21 cellular contexts compared by ENCODE assay signal in the genomic region with DNA sequence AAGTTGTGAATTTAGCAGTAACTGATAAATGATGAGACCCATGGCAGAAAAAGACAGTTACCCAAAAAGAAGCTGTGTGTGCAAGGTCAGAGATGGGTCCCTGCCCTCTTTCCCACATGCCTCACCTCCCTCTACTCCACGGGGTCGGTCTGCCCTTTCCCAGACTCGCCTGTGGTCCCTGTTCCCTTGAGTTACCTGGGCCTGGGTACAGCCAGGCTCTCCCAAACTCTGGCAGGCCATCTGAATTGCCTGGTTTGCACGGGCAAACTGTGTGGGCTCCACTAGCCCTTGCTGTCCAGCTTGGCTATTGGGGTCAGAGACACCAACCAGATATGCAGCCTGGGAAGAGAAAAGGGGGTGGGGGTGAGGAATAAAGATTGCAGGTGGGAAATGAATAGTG. TPM values are rescaled to one million over a fixed set of nuclear protein-coding genes. Genes with fewer than 3 reads are reported as not detected.
DNase-seq lines count a peak whose midpoint lies in the region; ATAC-seq, FAIRE-seq and TF ChIP-seq lines count a peak whose summit lies in the region.
"Had no signal": no experiment of that assay in that cellular context is flagged by ENCODE, and none has a peak within 500 bp of the region (broad histone marks: within the 10 kb centered on the region; RNA-seq: fewer than 3 reads in every experiment).

No MANE protein-coding gene starts in this region.

- TF ChIP-seq EP300 in sigmoid colon (IDR thresholded peaks at IDR 0.05) (no peak), stomach (IDR thresholded peaks at IDR 0.05) (no peak)

- no peaks in the 10 kb centered on the region for H3K27me3 ChIP-seq in sigmoid colon
- no peaks in the 10 kb centered on the region for H3K27me3 ChIP-seq in stomach
- H3K27me3 ChIP-seq: Peyer's patch had no signal

- peaks cover 4% of the 10 kb centered on the region for H3K4me1 Mint-ChIP-seq in activated CD8-positive, alpha-beta T cell treated with anti-CD3 and anti-CD28 coated beads for 36 hours (ENCODE audit: low read depth)
- no peaks in the 10 kb centered on the region for H3K4me1 Mint-ChIP-seq in activated CD8-positive, alpha-beta T cell treated with anti-CD3 and anti-CD28 coated beads, Interleukin-2, amount 10 ng/mL, durations not matched to agents 7 days and 5 days (ENCODE audit: low read depth)
- H3K4me1 Mint-ChIP-seq in HFFc6 (ENCODE audit: low read depth): no peaks in the 10 kb centered on the region
- H3K4me1 Mint-ChIP-seq in central memory CD8-positive, alpha-beta T cell: peaks cover 24% of the 10 kb centered on the region

- intact Hi-C loops in activated CD8-positive, alpha-beta T cell treated with anti-CD3 and anti-CD28 coated beads for 36 hours (cut with micrococcal nuclease): no loop called here
- intact Hi-C loops in sigmoid colon (cut with DNase I) (no loop called here), stomach (cut with DNase I; ENCODE audit: low total_unique reads) (no loop called here)

- WGBS in sigmoid colon, 2 donors: 97 to 99% methylated on average over 4 of the region's 4 CpGs
- 86 to 96% (median 93%) methylated on average over 4 of the region's 4 CpGs for WGBS in stomach, 5 donors

- no peak for DNase-seq in activated CD8-positive, alpha-beta T cell treated with anti-CD3 and anti-CD28 coated beads for 36 hours
- no peak for DNase-seq in activated CD8-positive, alpha-beta T cell treated with anti-CD3 and anti-CD28 coated beads, Interleukin-2, amount 10 ng/mL, durations not matched to agents 7 days and 5 days
- no peak for DNase-seq in HFFc6
- no peak for DNase-seq in central memory CD8-positive, alpha-beta T cell (ENCODE audit: low spot score in 2 of 2)
- DNase-seq in sigmoid colon: peak; percentile 54
- no peak for DNase-seq in stomach
- DNase-seq in urothelium cell line (ENCODE audit: low spot score): no peak
- no peak for DNase-seq in pons (ENCODE audit: low spot score)
- DNase-seq: 8988T, C1 segment of cervical spinal cord, EL, GF-D8, NCI-H1105, NCI-H146, NCI-H2029, NCI-H2171, NCI-H345, NCI-H524 treated with DMSO at 0.1 percent for 48 hours had no signal

- H3K36me3 ChIP-seq in sigmoid colon: peaks cover 91 to 100% (median 94%) of the 10 kb centered on the region in 4 donors
- peaks cover 97 to 100% (median 100%) of the 10 kb centered on the region in 4 donors for H3K36me3 ChIP-seq in stomach

- FAIRE-seq in urothelium cell line (lab: Jason Lieb, UNC): no peak
- FAIRE-seq: GM19239 had no signal

- H3K27ac Mint-ChIP-seq in activated CD8-positive, alpha-beta T cell treated with anti-CD3 and anti-CD28 coated beads for 36 hours: peak overlapping the region; percentile 3
- H3K27ac Mint-ChIP-seq in activated CD8-positive, alpha-beta T cell treated with anti-CD3 and anti-CD28 coated beads, Interleukin-2, amount 10 ng/mL, durations not matched to agents 7 days and 5 days: no peak overlapping the region
- H3K27ac Mint-ChIP-seq in HFFc6: peak overlapping the region; percentile 23; the same call in 1 of the 2 replicates
- H3K27ac Mint-ChIP-seq in central memory CD8-positive, alpha-beta T cell (ENCODE audit: low read depth): peak overlapping the region; percentile 29

- no peak for TF ChIP-seq CTCF in activated CD8-positive, alpha-beta T cell treated with anti-CD3 and anti-CD28 coated beads for 36 hours (IDR thresholded peaks at IDR 0.05)
- TF ChIP-seq CTCF in HFFc6 (IDR thresholded peaks at IDR 0.05) (no peak), sigmoid colon (IDR thresholded peaks at IDR 0.05) (no peak), stomach (IDR thresholded peaks at IDR 0.05) (no peak)

- no peak overlapping the region for H3K4me3 ChIP-seq in sigmoid colon
- H3K4me3 ChIP-seq in stomach: no peak overlapping the region
- H3K4me3 ChIP-seq: Peyer's patch had no signal

- H3K9me3 ChIP-seq in sigmoid colon (no peaks in the 10 kb centered on the region), stomach (no peaks in the 10 kb centered on the region)
- H3K9me3 ChIP-seq: Peyer's patch had no signal

- H3K36me3 Mint-ChIP-seq in activated CD8-positive, alpha-beta T cell treated with anti-CD3 and anti-CD28 coated beads for 36 hours (ENCODE audit: low read depth): peaks cover 58% of the 10 kb centered on the region
- H3K36me3 Mint-ChIP-seq in activated CD8-positive, alpha-beta T cell treated with anti-CD3 and anti-CD28 coated beads, Interleukin-2, amount 10 ng/mL, durations not matched to agents 7 days and 5 days (ENCODE audit: low read depth): peaks cover 85% of the 10 kb centered on the region
- peaks cover 59% of the 10 kb centered on the region for H3K36me3 Mint-ChIP-seq in HFFc6 (ENCODE audit: low read depth)
- peaks cover 80% of the 10 kb centered on the region for H3K36me3 Mint-ChIP-seq in central memory CD8-positive, alpha-beta T cell (ENCODE audit: insufficient read depth)

- TF ChIP-seq POLR2A in sigmoid colon (IDR thresholded peaks at IDR 0.05) (no peak), stomach (IDR thresholded peaks at IDR 0.05) (no peak)

- no peaks in the 10 kb centered on the region for H3K27me3 Mint-ChIP-seq in activated CD8-positive, alpha-beta T cell treated with anti-CD3 and anti-CD28 coated beads for 36 hours
- H3K27me3 Mint-ChIP-seq in activated CD8-positive, alpha-beta T cell treated with anti-CD3 and anti-CD28 coated beads, Interleukin-2, amount 10 ng/mL, durations not matched to agents 7 days and 5 days (ENCODE audit: low read depth): no peaks in the 10 kb centered on the region
- H3K27me3 Mint-ChIP-seq in HFFc6 (ENCODE audit: insufficient read depth): peaks cover 3% of the 10 kb centered on the region
- no peaks in the 10 kb centered on the region for H3K27me3 Mint-ChIP-seq in central memory CD8-positive, alpha-beta T cell
- H3K27me3 Mint-ChIP-seq: IgD-negative memory B cell had no signal

- H3K27ac ChIP-seq in sigmoid colon: peak overlapping the region; percentile 27 to 49 (median 36)
- peak overlapping the region in 1 of 5 donors; percentile 97 for H3K27ac ChIP-seq in stomach
- H3K27ac ChIP-seq: Peyer's patch had no signal

- CTCF ChIA-PET in activated CD8-positive, alpha-beta T cell treated with anti-CD3 and anti-CD28 coated beads for 36 hours (lab: Charles Lee): interaction anchor here (0.9 to 15.2 kb wide), 2 partner anchors 12 to 16 kb away, joined by 3 to 121 read pairs; no protein-coding TSS in a partner anchor
- CTCF ChIA-PET in activated CD8-positive, alpha-beta T cell treated with anti-CD3 and anti-CD28 coated beads, Interleukin-2, amount 10 ng/mL, durations not matched to agents 7 days and 5 days (lab: Charles Lee): interaction anchor here (1.4 to 5.2 kb wide), 2 partner anchors 12 to 21 kb away, joined by 3 to 39 read pairs; no protein-coding TSS in a partner anchor

- no peaks in the 10 kb centered on the region for H3K4me1 ChIP-seq in sigmoid colon
- H3K4me1 ChIP-seq in stomach: no peaks in the 10 kb centered on the region
- H3K4me1 ChIP-seq: Peyer's patch had no signal

- H3K9me3 Mint-ChIP-seq in activated CD8-positive, alpha-beta T cell treated with anti-CD3 and anti-CD28 coated beads for 36 hours: no peaks in the 10 kb centered on the region
- H3K9me3 Mint-ChIP-seq in activated CD8-positive, alpha-beta T cell treated with anti-CD3 and anti-CD28 coated beads, Interleukin-2, amount 10 ng/mL, durations not matched to agents 7 days and 5 days (ENCODE audit: insufficient read depth): no peaks in the 10 kb centered on the region
- H3K9me3 Mint-ChIP-seq in HFFc6: no peaks in the 10 kb centered on the region
- H3K9me3 Mint-ChIP-seq in central memory CD8-positive, alpha-beta T cell: no peaks in the 10 kb centered on the region
- H3K9me3 Mint-ChIP-seq: IgD-negative memory B cell had no signal

- no peak for ATAC-seq in activated CD8-positive, alpha-beta T cell treated with anti-CD3 and anti-CD28 coated beads for 36 hours
- no peak for ATAC-seq in activated CD8-positive, alpha-beta T cell treated with anti-CD3 and anti-CD28 coated beads, Interleukin-2, amount 10 ng/mL, durations not matched to agents 7 days and 5 days
- ATAC-seq in central memory CD8-positive, alpha-beta T cell (replicated peaks; ENCODE audit: extremely low read depth, poor library complexity, severe bottlenecking): no peak

- H3K4me3 Mint-ChIP-seq in activated CD8-positive, alpha-beta T cell treated with anti-CD3 and anti-CD28 coated beads for 36 hours: no peak overlapping the region
- H3K4me3 Mint-ChIP-seq in activated CD8-positive, alpha-beta T cell treated with anti-CD3 and anti-CD28 coated beads, Interleukin-2, amount 10 ng/mL, durations not matched to agents 7 days and 5 days: no peak overlapping the region
- no peak overlapping the region for H3K4me3 Mint-ChIP-seq in HFFc6
- H3K4me3 Mint-ChIP-seq in central memory CD8-positive, alpha-beta T cell: no peak overlapping the region

- POLR2A ChIA-PET in activated CD8-positive, alpha-beta T cell treated with anti-CD3 and anti-CD28 coated beads for 36 hours (lab: Charles Lee): interaction anchor here (0.9 to 1.6 kb wide), 2 partner anchors 11 to 13 kb away, joined by 3 to 4 read pairs; no protein-coding TSS in a partner anchor
- POLR2A ChIA-PET in activated CD8-positive, alpha-beta T cell treated with anti-CD3 and anti-CD28 coated beads, Interleukin-2, amount 10 ng/mL, durations not matched to agents 7 days and 5 days (lab: Charles Lee): no interaction called here

RNA-seq across cellular contexts. Expression of gene TPM2, which starts 18.4 kb away (rescaled TPM):
- total RNA-seq in activated CD8-positive, alpha-beta T cell treated with anti-CD3 and anti-CD28 coated beads for 36 hours: 1 to 10 TPM; 4.8 to 5.3 TPM
- 10 to 100 TPM; 12.0 to 12.8 TPM for total RNA-seq in activated CD8-positive, alpha-beta T cell treated with anti-CD3 and anti-CD28 coated beads, Interleukin-2, amount 10 ng/mL, durations not matched to agents 7 days and 5 days
- 1,000 to 10,000 TPM; 1,810 to 3,557 (median 2,546) TPM for total RNA-seq in HFFc6 (2021; fragmentation: NEBNext Ultra II Directional; extraction: Animal tissue kit (Norgen Biotek cat#: 25700))
- total RNA-seq in sigmoid colon (1,000 to 10,000 TPM; 3,590 to 8,131 (median 6,107) TPM), stomach (1,000 to 10,000 TPM in 3 of 5 donors, 100 to 1,000 TPM in 2; 537 to 3,642 (median 1,228) TPM)
- polyA plus RNA-seq in sigmoid colon (100 to 1,000 TPM in 2 of 3 donors, 10 to 100 TPM in 1; 49.9 to 447 (median 334) TPM), stomach (1,000 to 10,000 TPM in 1 of 3 donors, 100 to 1,000 TPM in 2; 460 to 2,257 (median 672) TPM)
- polyA plus RNA-seq: IgD-negative memory B cell had no signal

RNA-seq across cellular contexts. Expression of gene TLN1, which starts 23.8 kb away (rescaled TPM):
- 100 to 1,000 TPM; 212 to 219 TPM for total RNA-seq in activated CD8-positive, alpha-beta T cell treated with anti-CD3 and anti-CD28 coated beads for 36 hours
- 100 to 1,000 TPM; 448 to 450 TPM for total RNA-seq in activated CD8-positive, alpha-beta T cell treated with anti-CD3 and anti-CD28 coated beads, Interleukin-2, amount 10 ng/mL, durations not matched to agents 7 days and 5 days
- total RNA-seq in HFFc6 (2021; fragmentation: NEBNext Ultra II Directional; extraction: Animal tissue kit (Norgen Biotek cat#: 25700)): 100 to 1,000 TPM; 470 to 562 (median 491) TPM
- total RNA-seq in sigmoid colon: 100 to 1,000 TPM; 354 to 609 (median 525) TPM
- polyA plus RNA-seq in sigmoid colon: 100 to 1,000 TPM in 1 of 3 donors, 10 to 100 TPM in 2; 45.0 to 143 (median 57.6) TPM
- total RNA-seq in stomach: 100 to 1,000 TPM; 169 to 399 (median 223) TPM
- 100 to 1,000 TPM in 1 of 3 donors, 10 to 100 TPM in 2; 53.2 to 141 (median 70.2) TPM for polyA plus RNA-seq in stomach

RNA-seq across cellular contexts. Expression of gene CREB3, which starts 24.3 kb away (rescaled TPM):
- total RNA-seq in activated CD8-positive, alpha-beta T cell treated with anti-CD3 and anti-CD28 coated beads for 36 hours: 10 to 100 TPM; 22.3 to 22.4 TPM
- 10 to 100 TPM; 21.6 to 21.7 TPM for total RNA-seq in activated CD8-positive, alpha-beta T cell treated with anti-CD3 and anti-CD28 coated beads, Interleukin-2, amount 10 ng/mL, durations not matched to agents 7 days and 5 days
- total RNA-seq in HFFc6 (2021; fragmentation: NEBNext Ultra II Directional; extraction: Animal tissue kit (Norgen Biotek cat#: 25700)): 100 to 1,000 TPM; 106 to 127 (median 114) TPM
- total RNA-seq in sigmoid colon (10 to 100 TPM; 65.9 to 82.7 (median 75.4) TPM), stomach (10 to 100 TPM; 33.2 to 84.0 (median 79.1) TPM)
- polyA plus RNA-seq in sigmoid colon (10 to 100 TPM; 31.0 to 39.0 (median 35.3) TPM), stomach (10 to 100 TPM; 29.4 to 40.5 (median 37.9) TPM)

RNA-seq across cellular contexts. Expression of gene CA9, which starts 34.4 kb away (rescaled TPM):
- total RNA-seq in activated CD8-positive, alpha-beta T cell treated with anti-CD3 and anti-CD28 coated beads for 36 hours: 1 to 10 TPM; 4.5 to 4.9 TPM
- 1 to 10 TPM in 1 of 2 experiments, under 1 TPM in 1; 0.50 to 1.3 TPM for total RNA-seq in activated CD8-positive, alpha-beta T cell treated with anti-CD3 and anti-CD28 coated beads, Interleukin-2, amount 10 ng/mL, durations not matched to agents 7 days and 5 days
- under 1 TPM in 1 of 6 experiments, not detected in 5; 0.28 TPM for total RNA-seq in HFFc6 (2021; fragmentation: NEBNext Ultra II Directional; extraction: Animal tissue kit (Norgen Biotek cat#: 25700))
- total RNA-seq in sigmoid colon: under 1 TPM in 2 of 4 donors, not detected in 2; 0.33 to 0.71 TPM
- 1 to 10 TPM in 1 of 3 donors, not detected in 2; 1.7 TPM for polyA plus RNA-seq in sigmoid colon
- 100 to 1,000 TPM in 3 of 5 donors, 10 to 100 TPM in 1, 1 to 10 TPM in 1; 1.2 to 670 (median 161) TPM for total RNA-seq in stomach
- 100 to 1,000 TPM; 115 to 653 (median 541) TPM for polyA plus RNA-seq in stomach
- polyA plus RNA-seq: IgD-negative memory B cell had no signal

RNA-seq across cellular contexts. Expression of gene GBA2, which starts 40.9 kb away (rescaled TPM):
- total RNA-seq in activated CD8-positive, alpha-beta T cell treated with anti-CD3 and anti-CD28 coated beads for 36 hours: 10 to 100 TPM; 21.2 to 22.3 TPM
- 10 to 100 TPM; 52.6 to 56.4 TPM for total RNA-seq in activated CD8-positive, alpha-beta T cell treated with anti-CD3 and anti-CD28 coated beads, Interleukin-2, amount 10 ng/mL, durations not matched to agents 7 days and 5 days
- total RNA-seq in HFFc6 (2021; fragmentation: NEBNext Ultra II Directional; extraction: Animal tissue kit (Norgen Biotek cat#: 25700)): 10 to 100 TPM; 22.9 to 25.7 (median 24.0) TPM
- total RNA-seq in sigmoid colon: 10 to 100 TPM; 45.9 to 91.7 (median 64.8) TPM
- 10 to 100 TPM; 34.8 to 88.5 (median 58.5) TPM for polyA plus RNA-seq in sigmoid colon
- 100 to 1,000 TPM in 3 of 5 donors, 10 to 100 TPM in 2; 29.8 to 210 (median 145) TPM for total RNA-seq in stomach
- 10 to 100 TPM; 26.5 to 38.9 (median 32.5) TPM for polyA plus RNA-seq in stomach

Comparison
In these comparisons a context has a peak if more than half of its experiments do, and no peak if none do; other contexts are left out.
1. RNA of gene TPM2, which starts 18.4 kb away (total RNA-seq): 3,590 to 8,131 TPM in sigmoid colon, 1,810 to 3,557 TPM in HFFc6 and 537 to 3,642 TPM in stomach; 12.0 to 12.8 TPM in activated CD8-positive, alpha-beta T cell treated with anti-CD3 and anti-CD28 coated beads, Interleukin-2, amount 10 ng/mL, durations not matched to agents 7 days and 5 days and 4.8 to 5.3 TPM in activated CD8-positive, alpha-beta T cell treated with anti-CD3 and anti-CD28 coated beads for 36 hours; every median in the first group is over 10 times any median in the second.